Comparison of ENCODE assay signal across 34 cellular contexts in the genomic region with DNA sequence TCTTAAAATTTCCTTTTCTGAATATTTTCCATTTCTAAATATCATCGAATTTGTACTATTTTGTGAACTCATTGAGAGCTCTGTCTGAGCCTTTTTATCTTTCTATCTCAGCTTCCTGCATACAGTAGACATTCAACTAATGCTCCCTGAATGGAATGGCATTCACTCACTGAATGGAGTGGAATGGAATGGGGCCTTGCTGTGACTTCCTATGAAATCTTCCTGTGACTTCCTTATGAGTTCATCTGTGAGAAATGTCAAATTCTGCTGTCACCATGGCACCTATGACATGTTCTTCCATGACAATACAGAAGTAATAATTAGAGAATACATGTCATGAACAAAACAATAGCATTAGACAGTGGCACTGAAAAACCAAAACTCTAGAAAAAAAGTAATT.
"Had no signal": no experiment of that assay in that cellular context is flagged by ENCODE, and none has a peak within 500 bp of the region (broad histone marks: within the 10 kb centered on the region; RNA-seq: fewer than 3 reads in every experiment).

No MANE protein-coding gene starts in this region.

- H3K4me3 ChIP-seq: MG63 had no signal

- H3K36me3 ChIP-seq: MG63 had no signal

- DNase-seq: Karpas-422, Kasumi-1, MG63, MM.1S, MV-4-11, NCI-H1048, NCI-H1092, NCI-H1092 treated with DMSO at 0.1 percent for 48 hours, NCI-H1105, NCI-H1105 treated with DMSO at 0.1 percent for 48 hours, NCI-H1417 treated with DMSO at 0.1 percent for 48 hours, NCI-H1436, NCI-H1436 treated with DMSO at 0.1 percent for 48 hours, NCI-H146, NCI-H1694, NCI-H1694 treated with DMSO at 0.1 percent for 48 hours, NCI-H187, NCI-H187 treated with DMSO at 0.1 percent for 48 hours, NCI-H1930, NCI-H2029, NCI-H2029 treated with DMSO at 0.1 percent for 48 hours, NCI-H2081, NCI-H2081 treated with DMSO at 0.1 percent for 48 hours, NCI-H2107, NCI-H2171, NCI-H2171 treated with DMSO at 0.1 percent for 48 hours, NCI-H2227 treated with DMSO at 0.1 percent for 48 hours, NCI-H226, NCI-H345, NCI-H446, NCI-H446 treated with DMSO at 0.1 percent for 48 hours, NCI-H510A, NCI-H510A treated with DMSO at 0.1 percent for 48 hours, NCI-H524 had no signal

- H3K27me3 ChIP-seq: MG63 had no signal

- H3K9me3 ChIP-seq: MG63 had no signal
